In the genomic region with DNA sequence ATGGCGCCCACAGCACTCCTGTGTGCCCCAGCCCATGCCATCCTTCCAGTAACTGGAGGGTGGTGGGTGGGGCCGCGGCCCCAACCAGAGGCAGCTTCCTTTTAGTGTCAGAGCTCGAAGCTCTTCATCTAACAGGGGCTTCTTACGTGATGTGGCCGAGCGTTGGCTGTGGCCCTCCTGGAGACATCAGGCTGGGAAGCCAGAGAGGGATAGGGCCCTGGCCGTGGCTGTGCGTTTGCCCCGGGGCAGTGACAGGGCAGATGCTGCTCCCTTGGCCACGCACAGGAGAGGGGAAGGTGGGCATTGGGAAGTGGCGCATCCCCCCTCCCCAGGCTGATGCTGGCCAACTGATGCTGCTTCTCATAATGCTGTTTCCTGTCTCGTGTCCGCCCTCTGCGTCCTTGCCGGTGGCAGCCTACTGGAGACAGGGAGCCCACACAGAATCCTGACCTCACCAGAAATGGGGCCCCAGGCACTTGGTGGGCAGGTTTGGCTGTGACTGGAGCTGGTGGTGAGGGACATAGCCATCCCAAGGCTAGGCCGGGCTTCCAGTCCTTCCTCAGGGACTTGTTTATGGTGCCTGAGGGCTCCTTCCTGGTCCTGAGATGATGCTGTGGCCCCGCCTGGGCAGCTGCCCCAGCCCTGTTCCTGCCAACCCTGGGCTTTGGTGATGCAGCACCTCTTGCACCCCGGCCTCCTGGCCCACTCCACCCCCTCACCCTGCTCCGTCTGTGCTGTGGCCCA, we compare ENCODE assay signal across 19 cellular contexts. TPM values are rescaled to one million over a fixed set of nuclear protein-coding genes. Genes with fewer than 3 reads are reported as not detected.
DNase-seq lines count a peak whose midpoint lies in the region; ATAC-seq and TF ChIP-seq lines count a peak whose summit lies in the region.
"Had no signal": no experiment of that assay in that cellular context is flagged by ENCODE, and none has a peak within 500 bp of the region (broad histone marks: within the 10 kb centered on the region; RNA-seq: fewer than 3 reads in every experiment).

No MANE protein-coding gene starts in this region.

- intact Hi-C loops in left lung (cut with DNase I) (no loop called here), ascending aorta (cut with DNase I) (no loop called here)

- H3K27ac ChIP-seq in left lung = no peak overlapping the region
- no peak overlapping the region for H3K27ac ChIP-seq in upper lobe of left lung
- no peak overlapping the region for H3K27ac ChIP-seq in ascending aorta

- H3K9me3 ChIP-seq in left lung = no peaks in the 10 kb centered on the region
- no peaks in the 10 kb centered on the region for H3K9me3 ChIP-seq in upper lobe of left lung
- H3K9me3 ChIP-seq in ascending aorta = no peaks in the 10 kb centered on the region

- peaks cover 0 to 52% of the 10 kb centered on the region in 2 donors for H3K36me3 ChIP-seq in left lung
- peaks cover 0 to 19% (median 4%) of the 10 kb centered on the region in 4 donors for H3K36me3 ChIP-seq in upper lobe of left lung
- peaks cover 0 to 3% of the 10 kb centered on the region in 2 donors for H3K36me3 ChIP-seq in ascending aorta

- no peak overlapping the region for H3K4me3 Mint-ChIP-seq in activated CD8-positive, alpha-beta memory T cell treated with anti-CD3 and anti-CD28 coated beads, Interleukin-2, amount 10 ng/mL, durations not matched to agents 7 days and 5 days
- H3K4me3 Mint-ChIP-seq: activated naive CD8-positive, alpha-beta T cell treated with anti-CD3 and anti-CD28 coated beads for 36 hours; nephron had no signal

- CTCF ChIA-PET in activated CD8-positive, alpha-beta memory T cell treated with anti-CD3 and anti-CD28 coated beads, Interleukin-2, amount 10 ng/mL, durations not matched to agents 7 days and 5 days (lab: Charles Lee) = no interaction called here

- ATAC-seq in activated CD8-positive, alpha-beta memory T cell treated with anti-CD3 and anti-CD28 coated beads, Interleukin-2, amount 10 ng/mL, durations not matched to agents 7 days and 5 days = peak; percentile 33
- ATAC-seq in left lung (peak; percentile 13), upper lobe of left lung (ENCODE audit: low FRiP score in 2 of 2) (peak; percentile 52 to 64), HG02970 (IDR thresholded peaks at IDR 0.05; ENCODE audit: low FRiP score, unreplicated experiment) (no peak)

- no peak for TF ChIP-seq EP300 in upper lobe of left lung (IDR thresholded peaks at IDR 0.05)

- H3K4me3 ChIP-seq in left lung (no peak overlapping the region), upper lobe of left lung (no peak overlapping the region), ascending aorta (no peak overlapping the region)
- H3K4me3 ChIP-seq: lung had no signal

- peaks cover 38% of the 10 kb centered on the region for H3K36me3 Mint-ChIP-seq in activated CD8-positive, alpha-beta memory T cell treated with anti-CD3 and anti-CD28 coated beads, Interleukin-2, amount 10 ng/mL, durations not matched to agents 7 days and 5 days

- DNase-seq in activated CD8-positive, alpha-beta memory T cell treated with anti-CD3 and anti-CD28 coated beads, Interleukin-2, amount 10 ng/mL, durations not matched to agents 7 days and 5 days = no peak
- no peak for DNase-seq in activated CD8-positive, alpha-beta memory T cell treated with anti-CD3 and anti-CD28 coated beads for 24 hours
- DNase-seq in RKO (ENCODE audit: low spot score) (peak; percentile 29), left lung (peak in 1 of 2 donors; percentile 30), upper lobe of left lung (peak in 1 of 2 donors; percentile 83), ascending aorta (ENCODE audit: low spot score in 2 of 2) (no peak), NCI-H446 treated with DMSO at 0.1 percent for 48 hours (lab: John Stamatoyannopoulos, UW) (no peak)
- DNase-seq: activated CD4-positive, alpha-beta T cell treated with anti-CD3 and anti-CD28 coated beads, Interleukin-2, amount 50 U/mL, for 1 hour; activated naive CD8-positive, alpha-beta T cell treated with anti-CD3 and anti-CD28 coated beads for 36 hours; activated T-cell treated with anti-CD3 and anti-CD28 coated beads, Interleukin-2, amount 50 U/mL, for 48 hours; effector CD4-positive, alpha-beta T cell; NCI-H1048; NCI-H82; stimulated activated CD4-positive, alpha-beta T cell treated with anti-CD3 and anti-CD28 coated beads, Interleukin-2, amount 100 ng/mL, for 24 hours had no signal

- no peak overlapping the region for H3K27ac Mint-ChIP-seq in activated CD8-positive, alpha-beta memory T cell treated with anti-CD3 and anti-CD28 coated beads, Interleukin-2, amount 10 ng/mL, durations not matched to agents 7 days and 5 days
- H3K27ac Mint-ChIP-seq: activated naive CD8-positive, alpha-beta T cell treated with anti-CD3 and anti-CD28 coated beads for 36 hours; nephron had no signal

- H3K27me3 ChIP-seq in left lung (no peaks in the 10 kb centered on the region), upper lobe of left lung (no peaks in the 10 kb centered on the region), ascending aorta (no peaks in the 10 kb centered on the region)

- no peak for TF ChIP-seq CTCF in left lung (IDR thresholded peaks at IDR 0.05)
- TF ChIP-seq CTCF in upper lobe of left lung (IDR thresholded peaks at IDR 0.05) = no peak
- no peak for TF ChIP-seq CTCF in ascending aorta (IDR thresholded peaks at IDR 0.05)

- H3K9me3 Mint-ChIP-seq in activated CD8-positive, alpha-beta memory T cell treated with anti-CD3 and anti-CD28 coated beads, Interleukin-2, amount 10 ng/mL, durations not matched to agents 7 days and 5 days (ENCODE audit: low read depth) = no peaks in the 10 kb centered on the region
- H3K9me3 Mint-ChIP-seq: nephron had no signal

- no peak for TF ChIP-seq POLR2A in upper lobe of left lung (IDR thresholded peaks at IDR 0.05)

- WGBS in upper lobe of left lung, 2 donors = 85 to 90% methylated on average over 9 to 19 of the region's 20 CpGs

- no peaks in the 10 kb centered on the region for H3K27me3 Mint-ChIP-seq in activated CD8-positive, alpha-beta memory T cell treated with anti-CD3 and anti-CD28 coated beads, Interleukin-2, amount 10 ng/mL, durations not matched to agents 7 days and 5 days
- H3K27me3 Mint-ChIP-seq: activated naive CD8-positive, alpha-beta T cell treated with anti-CD3 and anti-CD28 coated beads for 36 hours had no signal

- H3K4me1 ChIP-seq in left lung (no peaks in the 10 kb centered on the region), upper lobe of left lung (no peaks in the 10 kb centered on the region), ascending aorta (peaks cover 0 to 3% of the 10 kb centered on the region in 2 donors)

- no peaks in the 10 kb centered on the region for H3K4me1 Mint-ChIP-seq in activated CD8-positive, alpha-beta memory T cell treated with anti-CD3 and anti-CD28 coated beads, Interleukin-2, amount 10 ng/mL, durations not matched to agents 7 days and 5 days

RNA-seq across cellular contexts. Expression of a gene that starts 34.3 kb away (rescaled TPM):
- total RNA-seq in activated CD8-positive, alpha-beta memory T cell treated with anti-CD3 and anti-CD28 coated beads, Interleukin-2, amount 10 ng/mL, durations not matched to agents 7 days and 5 days = not detected
- total RNA-seq in left lung (not detected), upper lobe of left lung (not detected), ascending aorta (not detected)
- total RNA-seq: activated naive CD8-positive, alpha-beta T cell treated with anti-CD3 and anti-CD28 coated beads for 36 hours; bronchial epithelial cell; lung; renal cortical epithelial cell had no signal

RNA-seq across cellular contexts. Expression of a gene that starts 39.1 kb away (rescaled TPM):
- 100 to 1,000 TPM; 168 to 175 TPM for total RNA-seq in activated CD8-positive, alpha-beta memory T cell treated with anti-CD3 and anti-CD28 coated beads, Interleukin-2, amount 10 ng/mL, durations not matched to agents 7 days and 5 days
- 10 to 100 TPM; 48.8 to 61.9 TPM for total RNA-seq in left lung
- total RNA-seq in upper lobe of left lung = 10 to 100 TPM; 23.2 to 45.2 (median 37.9) TPM
- 15.8 TPM for total RNA-seq in ascending aorta

RNA-seq across cellular contexts. Expression of a gene that starts 43.4 kb away (rescaled TPM):
- not detected for total RNA-seq in activated CD8-positive, alpha-beta memory T cell treated with anti-CD3 and anti-CD28 coated beads, Interleukin-2, amount 10 ng/mL, durations not matched to agents 7 days and 5 days
- total RNA-seq in left lung (under 1 TPM in 1 of 2 donors, not detected in 1; 0.21 TPM), upper lobe of left lung (1 to 10 TPM in 1 of 6 donors, under 1 TPM in 1, not detected in 4; 0.15 to 5.2 TPM), ascending aorta (not detected)
- total RNA-seq: activated naive CD8-positive, alpha-beta T cell treated with anti-CD3 and anti-CD28 coated beads for 36 hours; bronchial epithelial cell; renal cortical epithelial cell had no signal
